ENCODE assay signal across 24 cellular contexts in genomic region chr4:111040904-111041303, GRCh38.
DNase-seq lines count a peak whose midpoint lies in the region; ATAC-seq, FAIRE-seq and TF ChIP-seq lines count a peak whose summit lies in the region.
"Had no signal": no experiment of that assay in that cellular context is flagged by ENCODE, and none has a peak within 500 bp of the region (broad histone marks: within the 10 kb centered on the region; RNA-seq: fewer than 3 reads in every experiment).

No MANE protein-coding gene starts in this region.

- H3K9me3 ChIP-seq in adipocyte (ENCODE audit: control insufficient read depth, low read length) (peaks cover 3% of the 10 kb centered on the region), small intestine (ENCODE audit: control insufficient read depth, low read depth) (no peaks in the 10 kb centered on the region)

- H3K27me3 ChIP-seq in adipocyte (replicated peaks; ENCODE audit: control insufficient read depth, insufficient read depth, low read length) (no peaks in the 10 kb centered on the region), foreskin keratinocyte (peaks cover 10% of the 10 kb centered on the region), small intestine (ENCODE audit: control insufficient read depth in 2 of 2, insufficient read depth in 2 of 2, low read length in 2 of 2) (no peaks in the 10 kb centered on the region)
- H3K27me3 ChIP-seq: SJCRH30 had no signal

- H3K36me3 ChIP-seq in adipocyte (ENCODE audit: control insufficient read depth, insufficient read depth, low read length, severe bottlenecking) (no peaks in the 10 kb centered on the region), small intestine (ENCODE audit: control insufficient read depth in 2 of 2, insufficient read depth in 2 of 2, low read length in 2 of 2) (no peaks in the 10 kb centered on the region)
- H3K36me3 ChIP-seq: SJCRH30 had no signal

- no peak for FAIRE-seq in small intestine (lab: Jason Lieb, UNC)
- FAIRE-seq: A204.1, D721Med, GM12891 had no signal

- ATAC-seq in foreskin keratinocyte: peak; percentile 85

- H3K4me3 ChIP-seq in adipocyte (ENCODE audit: low read length) (no peak overlapping the region), small intestine (ENCODE audit: low read depth in 1 of 2, low read length in 2 of 2) (no peak overlapping the region)
- H3K4me3 ChIP-seq: SJCRH30 had no signal

- DNase-seq in EL (peak; percentile 58), adipocyte (ENCODE audit: low read depth) (peak; percentile 6), foreskin keratinocyte (peak; percentile 84 to 95), renal cortical epithelial cell (ENCODE audit: low read depth) (peak; percentile 50), D341Med (ENCODE audit: low spot score) (no peak), small intestine (no peak)
- no peak for DNase-seq in activated CD8-positive, alpha-beta memory T cell treated with anti-CD3 and anti-CD28 coated beads for 24 hours
- DNase-seq: CD8-positive, alpha-beta memory T cell; DMS53; H9; KBM-7; NCI-H1092 treated with DMSO at 0.1 percent for 48 hours; NCI-H1436 treated with DMSO at 0.1 percent for 48 hours; NCI-H2029; NCI-H2227 treated with DMSO at 0.1 percent for 48 hours; NCI-H510A treated with DMSO at 0.1 percent for 48 hours; NCI-H748 treated with DMSO at 0.1 percent for 48 hours; SJCRH30 had no signal

- H3K9ac ChIP-seq in adipocyte (ENCODE audit: low read length): no peak overlapping the region

- H3K27ac ChIP-seq in foreskin keratinocyte: no peak overlapping the region
- H3K27ac ChIP-seq in small intestine (ENCODE audit: low read depth in 1 of 2, low read length in 1 of 2): no peak overlapping the region
- H3K27ac ChIP-seq: C4-2B, HL-60, RWPE1, SJCRH30 had no signal

- no peak for TF ChIP-seq CTCF in foreskin keratinocyte (conservative IDR thresholded peaks at IDR 0.05)

- no peaks in the 10 kb centered on the region for H3K4me1 ChIP-seq in adipocyte (ENCODE audit: control insufficient read depth, insufficient read depth, low read length)
- H3K4me1 ChIP-seq in foreskin keratinocyte: no peaks in the 10 kb centered on the region
- no peaks in the 10 kb centered on the region for H3K4me1 ChIP-seq in small intestine (ENCODE audit: control insufficient read depth in 2 of 2, insufficient read depth in 1 of 2, low read depth in 1 of 2, low read length in 1 of 2)

Comparison
In these comparisons a context has a peak if more than half of its experiments do, and no peak if none do; other contexts are left out.
1. DNase-seq: peak in EL (single experiment), adipocyte (single experiment), foreskin keratinocyte (2 of 2) and renal cortical epithelial cell (single experiment); none in D341Med (single experiment), small intestine (single experiment) and activated CD8-positive, alpha-beta memory T cell treated with anti-CD3 and anti-CD28 coated beads for 24 hours (single experiment).